Comparison of ENCODE assay signal across 22 cellular contexts in genomic region chr2:95019572-95019971, GRCh38. TPM values are rescaled to one million over a fixed set of nuclear protein-coding genes. Genes with fewer than 3 reads are reported as not detected.
DNase-seq lines count a peak whose midpoint lies in the region; ATAC-seq and TF ChIP-seq lines count a peak whose summit lies in the region.
"Had no signal": no experiment of that assay in that cellular context is flagged by ENCODE, and none has a peak within 500 bp of the region (broad histone marks: within the 10 kb centered on the region; RNA-seq: fewer than 3 reads in every experiment).

No MANE protein-coding gene starts in this region.

- peak; percentile 28 for ATAC-seq in left lung
- ATAC-seq in HG02642 (IDR thresholded peaks at IDR 0.05; ENCODE audit: poor library complexity, unreplicated experiment), result no peak
- no peak for ATAC-seq in GM21825 (IDR thresholded peaks at IDR 0.05; ENCODE audit: unreplicated experiment)

- intact Hi-C loops in dorsolateral prefrontal cortex (cut with DNase I), result no loop called here
- intact Hi-C loops in left lung (cut with DNase I), result no loop called here

- peak; percentile 42 for DNase-seq in activated CD8-positive, alpha-beta memory T cell treated with anti-CD3 and anti-CD28 coated beads, Interleukin-2, amount 50 U/mL, for 48 hours
- DNase-seq in activated CD8-positive, alpha-beta memory T cell treated with anti-CD3 and anti-CD28 coated beads for 24 hours, result no peak
- DNase-seq in dorsolateral prefrontal cortex (peak in 1 of 10 donors; percentile 38), left lung (no peak), RKO (ENCODE audit: low spot score) (no peak)
- DNase-seq: EL; H9; IMR-90; NCI-H1105; NCI-H1694; NCI-H345; NCI-H526; NK-92 treated with Interleukin-12 subunit alpha and Interleukin-12 subunit beta, amount 100 ng/mL, for 24 hours; SJCRH30 had no signal

- TF ChIP-seq CTCF in dorsolateral prefrontal cortex (IDR thresholded peaks at IDR 0.05 in 54 of 56, conservative IDR thresholded peaks at IDR 0.05 in 2 of 56; ENCODE audit: low read depth in 1 of 56, partially characterized antibody in 56 of 56), result peak in 1 of 56 donors; percentile 15
- no peak for TF ChIP-seq CTCF in left lung (IDR thresholded peaks at IDR 0.05)

- H3K27me3 ChIP-seq in dorsolateral prefrontal cortex (peaks cover 0 to 12% (median 0%) of the 10 kb centered on the region in 45 donors), left lung (peaks cover 3 to 31% of the 10 kb centered on the region in 2 donors)

- H3K9me3 ChIP-seq in left lung, result no peaks in the 10 kb centered on the region
- H3K9me3 ChIP-seq: SJCRH30 had no signal

- H3K4me3 ChIP-seq in dorsolateral prefrontal cortex, result no peak overlapping the region
- H3K4me3 ChIP-seq in left lung, result no peak overlapping the region
- H3K4me3 ChIP-seq: SJCRH30 had no signal

- H3K36me3 ChIP-seq in left lung, result no peaks in the 10 kb centered on the region
- H3K36me3 ChIP-seq: SJCRH30 had no signal

- peaks cover 5% of the 10 kb centered on the region in 2 donors for H3K4me1 ChIP-seq in left lung
- H3K4me1 ChIP-seq: SJCRH30 had no signal

- peak overlapping the region in 54 of 59 donors; percentile 7 to 100 (median 94) for H3K27ac ChIP-seq in dorsolateral prefrontal cortex
- peak overlapping the region in 1 of 2 donors; percentile 26 for H3K27ac ChIP-seq in left lung
- peak overlapping the region; percentile 63 for H3K27ac ChIP-seq in temporal lobe (ENCODE audit: low read depth, low read length)
- H3K27ac ChIP-seq: RWPE1, SJCRH30 had no signal

RNA-seq across cellular contexts. Expression of gene MAL, which starts 5.9 kb away (rescaled TPM):
- total RNA-seq in dorsolateral prefrontal cortex (100 to 1,000 TPM in 74 of 120 experiments, 10 to 100 TPM in 46; 24.0 to 522 (median 118) TPM), left lung (10 to 100 TPM in 1 of 2 donors, 1 to 10 TPM in 1; 1.8 to 13.6 TPM), temporal lobe (not detected)
- total RNA-seq: A172, H9, HT1080, IMR-90, LHCN-M2, OCI-LY7, SJCRH30 had no signal
